8 cellular contexts compared by ENCODE assay signal in the genomic region with DNA sequence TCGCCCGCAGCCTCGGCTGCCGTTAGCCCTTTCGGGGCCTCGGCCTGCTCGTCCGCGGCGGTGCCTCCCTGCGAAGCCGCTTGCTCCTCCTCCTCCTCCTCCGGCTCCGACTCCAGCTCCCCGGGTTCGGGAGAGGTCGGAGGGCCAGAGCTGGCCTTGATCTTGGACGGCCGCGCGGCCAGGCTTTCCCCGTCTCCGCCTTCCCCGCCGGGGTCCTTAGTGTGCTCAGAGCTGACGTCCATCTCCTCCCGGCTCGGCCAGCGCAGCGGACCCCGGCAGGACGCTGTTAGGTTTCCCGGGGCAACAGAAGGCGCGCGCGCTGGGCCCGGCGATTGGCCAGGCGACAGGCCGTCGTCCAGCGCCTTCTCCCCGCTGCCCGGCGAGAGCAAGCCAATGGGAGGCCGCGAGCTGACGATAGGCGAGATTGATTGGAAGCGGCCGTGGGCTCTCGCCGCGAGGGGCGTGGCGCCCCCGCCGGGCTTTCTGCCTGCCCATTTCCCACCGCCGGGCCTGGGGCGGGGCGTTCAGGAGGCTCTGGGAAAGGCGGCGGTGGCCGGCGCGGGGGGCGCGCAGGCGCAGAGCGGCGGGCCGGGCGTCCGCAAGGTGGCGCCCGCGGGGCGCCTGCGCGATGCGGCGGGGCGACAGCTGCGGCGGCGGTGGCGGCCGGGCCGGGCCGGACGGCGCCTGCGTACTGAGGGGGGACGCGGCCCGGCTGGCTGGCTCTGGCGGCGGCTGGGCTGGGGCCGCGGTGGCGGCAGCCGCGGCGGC. TPM values are rescaled to one million over a fixed set of nuclear protein-coding genes. Genes with fewer than 3 reads are reported as not detected.
DNase-seq lines count a peak whose midpoint lies in the region; ATAC-seq, FAIRE-seq and TF ChIP-seq lines count a peak whose summit lies in the region.

Gene TADA2B, plus strand, starts transcription at position 676 of the 768 bp plus-strand sequence. CDS start 208 bp downstream, outside the sequence.

- peak; percentile 45; the same call in 1 of the 2 replicates for TF ChIP-seq CTCF in HepG2 (CRISPR knock-in tag; IDR thresholded peaks at IDR 0.05)

- TF ChIP-seq POLR2A in HepG2 (IDR thresholded peaks at IDR 0.05; ENCODE audit: insufficient read depth in 1 of 2, low read depth in 2 of 2, low read length in 2 of 2) = no peak

- peaks cover 0 to 3% of the 10 kb centered on the region in 2 experiments; a peak in 2 of 5 replicates for H3K36me3 ChIP-seq in HepG2 (replicated peaks in 1 of 2; ENCODE audit: control insufficient read depth in 1 of 2, insufficient read depth in 2 of 2, low read length in 2 of 2)

- H3K4me3 ChIP-seq in HepG2 (replicated peaks in 1 of 3; ENCODE audit: insufficient read depth in 1 of 3, low read depth in 2 of 3, low read length in 3 of 3) = peak within 1 kb of the TSS; percentile 78 to 99 (median 96)

- POLR2A ChIA-PET in HepG2 (lab: Yijun Ruan, JAX) = interaction anchor here (0.5 to 5.6 kb wide), 13 partner anchors 8 to 369 kb away, joined by 3 to 64 read pairs (median 5); partner anchors contain the start of genes GRPEL1 and MRFAP1L1

- DNase-seq in CD1c-positive myeloid dendritic cell (ENCODE audit: extremely low spot score) = peak; percentile 99
- DNase-seq in NCI-H748 treated with DMSO at 0.1 percent for 48 hours (lab: John Stamatoyannopoulos, UW) = peak; percentile 86
- DNase-seq in activated CD4-positive, alpha-beta T cell treated with anti-CD3 and anti-CD28 coated beads, Interleukin-2, amount 50 U/mL, for 4 hours = peak; percentile 80 to 83
- DNase-seq in dermis blood vessel endothelial cell = peak; percentile 98
- peak; percentile 93 for DNase-seq in HepG2 (ENCODE audit: low spot score)
- DNase-seq in stimulated activated CD4-positive, alpha-beta T cell treated with anti-CD3 and anti-CD28 coated beads, Interleukin-4, amount 100 ng/mL, for 1 hour = peak; percentile 91

- 0% methylated on average over 11 of the region's 106 CpGs for WGBS in HepG2 (ENCODE audit: low lambda C conversion rate)

- in situ Hi-C loops in HepG2 (cut with HindIII; ENCODE audit: extremely low pct_ligation_motif_present, low pct_unique_long_range_greater_than_20kb) = no loop called here

- no peak for TF ChIP-seq EP300 in HepG2 (IDR thresholded peaks at IDR 0.05; ENCODE audit: low read depth in 2 of 2, low read length in 2 of 2)
- TF ChIP-seq EP300 in HepG2 (CRISPR knock-in tag; IDR thresholded peaks at IDR 0.05; ENCODE audit: borderline replicate concordance) = no peak

- H3K4me2 ChIP-seq in HepG2 (ENCODE audit: low read depth, low read length) = peak within 1 kb of the TSS; percentile 96

- peak; percentile 53 for TF ChIP-seq RAD21 in HepG2 (CRISPR knock-in tag; IDR thresholded peaks at IDR 0.05)

- peak within 1 kb of the TSS; percentile 77 for H3K27ac ChIP-seq in HepG2 (ENCODE audit: extremely low read length, insufficient read depth, low read length)

- H3K79me2 ChIP-seq in HepG2 (ENCODE audit: insufficient read depth, low read length) = peaks cover 45% of the 10 kb centered on the region

- 0 out of 2 replicates have a peak, but pooled peaks cover 7% of the 10 kb centered on the region for H4K20me1 ChIP-seq in HepG2 (ENCODE audit: insufficient read depth, low read length)

- no peaks in the 10 kb centered on the region for H3K9me3 ChIP-seq in HepG2 (ENCODE audit: low read length)

- intact Hi-C loops in HepG2 (cut with micrococcal nuclease; ENCODE audit: unreplicated experiment) = loop anchor here (10.0 kb wide), 1 partner anchor 138 kb away; the partner anchor contains the start of gene TBC1D14

- peak; percentile 77 for ATAC-seq in GM19395 (IDR thresholded peaks at IDR 0.05; ENCODE audit: unreplicated experiment)
- peak; percentile 73 for ATAC-seq in HG03565 (IDR thresholded peaks at IDR 0.05; ENCODE audit: unreplicated experiment)
- ATAC-seq in HepG2 = peak; percentile 93

- no TSS peak for BruUV-seq in HepG2 (replicated peaks; lab: Mats Ljungman, UMichigan)

- peak within 1 kb of the TSS; percentile 95 for H3K9ac ChIP-seq in HepG2 (ENCODE audit: insufficient read depth, low read depth, low read length)

- CTCF ChIA-PET in HepG2 (lab: Yijun Ruan, JAX; ENCODE audit: low intra/inter-chr PET ratio, low total read pairs) = interaction anchor here (1.9 kb wide), 1 partner anchor 28 kb away, joined by 7 read pairs; no protein-coding TSS in a partner anchor

- peaks cover 0 to 5% of the 10 kb centered on the region in 2 experiments; a peak in 1 of 5 replicates for H3K27me3 ChIP-seq in HepG2 (ENCODE audit: control insufficient read depth in 1 of 2, insufficient read depth in 2 of 2, low read length in 2 of 2)

- no peak within 1 kb of the TSS for H2AFZ ChIP-seq in HepG2 (ENCODE audit: low read length)

- FAIRE-seq in HepG2 (lab: Jason Lieb, UNC) = peak; percentile 26

- peaks cover 45% of the 10 kb centered on the region for H3K4me1 ChIP-seq in HepG2 (ENCODE audit: insufficient read depth, low read length)

TF ChIP-seq in HepG2, 621 proteins besides CTCF, POLR2A, EP300 and RAD21 (continues in another document):
- TF ChIP-seq TIGD3 (CRISPR knock-in tag; IDR thresholded peaks at IDR 0.05; ENCODE audit: borderline replicate concordance) (no peak), CCAR2 (optimal IDR thresholded peaks at IDR 0.05; ENCODE audit: low read depth, low read length) (no peak), ZZZ3 (CRISPR knock-in tag; IDR thresholded peaks at IDR 0.05; ENCODE audit: borderline replicate concordance) (no peak), FOXJ3 (CRISPR knock-in tag; IDR thresholded peaks at IDR 0.05; ENCODE audit: borderline replicate concordance) (no peak), SUZ12 (IDR thresholded peaks at IDR 0.05; ENCODE audit: low read depth, low read length) (no peak), RARG (CRISPR knock-in tag; IDR thresholded peaks at IDR 0.05; ENCODE audit: low read depth) (no peak), FUBP1 (CRISPR knock-in tag; IDR thresholded peaks at IDR 0.05; ENCODE audit: borderline replicate concordance) (no peak), HOXA7 (CRISPR knock-in tag; IDR thresholded peaks at IDR 0.05) (no peak), MIER2 (CRISPR knock-in tag; IDR thresholded peaks at IDR 0.05) (no peak), ZNF775 (CRISPR knock-in tag; IDR thresholded peaks at IDR 0.05; ENCODE audit: borderline replicate concordance) (no peak)

RNA-seq across cellular contexts. Expression of gene TADA2B, which starts in this region (rescaled TPM):
- total RNA-seq in dermis blood vessel endothelial cell (10.4 and 13.3 TPM in 2 replicates), HepG2 (2016; rRNA removed; fragmentation: Illumina TruSeq; extraction: Trizol) (8.6 and 8.9 TPM in 2 replicates)
- total RNA-seq in HepG2 (2016; cell fraction: cytosol; rRNA removed; fragmentation: Illumina TruSeq; extraction: Trizol; ENCODE audit: low read depth) = 2.2 and 3.1 TPM in 2 replicates
- 7.2 and 8.0 TPM in 2 replicates for total RNA-seq in HepG2 (2016; cell fraction: insoluble cytoplasmic fraction; rRNA removed; fragmentation: Illumina TruSeq; extraction: Trizol)
- total RNA-seq in HepG2 (2016; cell fraction: membrane; rRNA removed; fragmentation: Illumina TruSeq; extraction: Trizol) = 11.2 and 13.1 TPM in 2 replicates
- total RNA-seq in HepG2 (2016; cell fraction: nucleus; rRNA removed; fragmentation: Illumina TruSeq; extraction: Trizol) = 5.6 and 5.9 TPM in 2 replicates
- 4.6 and 5.1 TPM in 2 replicates for polyA plus RNA-seq in HepG2 (2011; rRNA removed)
- polyA plus RNA-seq in HepG2 (2011; cell fraction: cytosol; rRNA removed) = 5.0 and 5.2 TPM in 2 replicates
- 5.8 and 6.6 TPM in 2 replicates for polyA plus RNA-seq in HepG2 (2011; cell fraction: nucleus; rRNA removed)
- polyA plus RNA-seq in HepG2 (2012) = 8.0 and 9.4 TPM in 2 replicates
- polyA plus RNA-seq in HepG2 (2016; cell fraction: cytosol; fragmentation: Illumina TruSeq; extraction: Trizol; ENCODE audit: low read depth) = 2.2 and 2.7 TPM in 2 replicates
- 10.4 and 13.0 TPM in 2 replicates for polyA plus RNA-seq in HepG2 (2016; cell fraction: insoluble cytoplasmic fraction; fragmentation: Illumina TruSeq; extraction: Trizol; ENCODE audit: low read depth)
- 8.6 and 9.7 TPM in 2 replicates for polyA plus RNA-seq in HepG2 (2016; cell fraction: membrane; fragmentation: Illumina TruSeq; extraction: Trizol; ENCODE audit: low read depth)
- polyA plus RNA-seq in HepG2 (2016; cell fraction: nucleus; fragmentation: Illumina TruSeq; extraction: Trizol; ENCODE audit: insufficient read depth, low read depth) = 10.6 and 12.8 TPM in 2 replicates
- polyA minus RNA-seq in HepG2 (2011; rRNA and poly(A)+ RNA removed; ENCODE audit: low replicate concordance) = 6.9 and 14.2 TPM in 2 replicates
- polyA minus RNA-seq in HepG2 (2011; cell fraction: cytosol; rRNA and poly(A)+ RNA removed) = 3.9 and 5.1 TPM in 2 replicates
- polyA minus RNA-seq in HepG2 (2011; cell fraction: nucleus; rRNA and poly(A)+ RNA removed) = 5.9 and 6.6 TPM in 2 replicates

Comparison
In these comparisons a context has a peak if more than half of its experiments do, and no peak if none do; other contexts are left out.
1. Peak in every context shown above with its lines: DNase-seq, ATAC-seq, H3K4me3 ChIP-seq and H3K27ac ChIP-seq.